ENCODE assay signal across 20 cellular contexts in genomic region chr6:134195164-134195906, GRCh38.
DNase-seq lines count a peak whose midpoint lies in the region; ATAC-seq, FAIRE-seq and TF ChIP-seq lines count a peak whose summit lies in the region.
"Had no signal": no experiment of that assay in that cellular context is flagged by ENCODE, and none has a peak within 500 bp of the region (broad histone marks: within the 10 kb centered on the region; RNA-seq: fewer than 3 reads in every experiment).

No MANE protein-coding gene starts in this region.

- no peak for FAIRE-seq in D721Med (lab: Jason Lieb, UNC)

- POLR2A ChIA-PET in SK-N-SH (lab: Yijun Ruan, JAX), result no interaction called here

- H3K4me1 Mint-ChIP-seq in stimulated activated effector memory CD8-positive, alpha-beta T cell treated with anti-CD3 and anti-CD28 coated beads, Interleukin-12 subunit alpha, Interleukin-12 subunit beta, amount 100 ng/mL, for 72 hours, result peaks cover 9% of the 10 kb centered on the region

- H3K36me3 Mint-ChIP-seq in stimulated activated effector memory CD8-positive, alpha-beta T cell treated with anti-CD3 and anti-CD28 coated beads, Interleukin-12 subunit alpha, Interleukin-12 subunit beta, amount 100 ng/mL, for 72 hours, result no peaks in the 10 kb centered on the region

- no peak overlapping the region for H3K27ac Mint-ChIP-seq in stimulated activated effector memory CD8-positive, alpha-beta T cell treated with anti-CD3 and anti-CD28 coated beads, Interleukin-12 subunit alpha, Interleukin-12 subunit beta, amount 100 ng/mL, for 72 hours
- H3K27ac Mint-ChIP-seq: activated CD4-positive, alpha-beta T cell treated with anti-CD3 and anti-CD28 coated beads, Interleukin-2, amount 10 ng/mL, durations not matched to agents 24 days and 14 days had no signal

- H3K79me2 ChIP-seq in SK-N-SH (ENCODE audit: insufficient read depth), result no peaks in the 10 kb centered on the region

- TF ChIP-seq POLR2A in thyroid gland (IDR thresholded peaks at IDR 0.05), result no peak

- intact Hi-C loops in thyroid gland (cut with DNase I) (no loop called here), cardiac septum (cut with DNase I) (no loop called here)

- H3K4me3 ChIP-seq in SK-N-SH (ENCODE audit: low read depth in 2 of 2, low read length in 1 of 2) (no peak overlapping the region), cardiac fibroblast (replicated peaks in 1 of 2; ENCODE audit: low read depth in 2 of 2, low read length in 2 of 2) (no peak overlapping the region), thyroid gland (replicated peaks in 1 of 3) (no peak overlapping the region)
- H3K4me3 ChIP-seq: BLaER1, skin epidermis, transverse colon had no signal

- no peaks in the 10 kb centered on the region for H3K27me3 ChIP-seq in SK-N-SH (ENCODE audit: insufficient read depth)
- no peaks in the 10 kb centered on the region for H3K27me3 ChIP-seq in thyroid gland
- H3K27me3 ChIP-seq: BLaER1, transverse colon had no signal

- no peak overlapping the region for H3K4me3 Mint-ChIP-seq in stimulated activated effector memory CD8-positive, alpha-beta T cell treated with anti-CD3 and anti-CD28 coated beads, Interleukin-12 subunit alpha, Interleukin-12 subunit beta, amount 100 ng/mL, for 72 hours
- H3K4me3 Mint-ChIP-seq: activated CD4-positive, alpha-beta T cell treated with anti-CD3 and anti-CD28 coated beads, Interleukin-2, amount 10 ng/mL, durations not matched to agents 24 days and 14 days had no signal

- TF ChIP-seq RAD21 in SK-N-SH (IDR thresholded peaks at IDR 0.05; ENCODE audit: low read length), result no peak

- no peaks in the 10 kb centered on the region for H3K36me3 ChIP-seq in SK-N-SH (replicated peaks in 1 of 2; ENCODE audit: control insufficient read depth in 1 of 2, insufficient read depth in 2 of 2, low read length in 1 of 2)
- H3K36me3 ChIP-seq in thyroid gland, result no peaks in the 10 kb centered on the region
- H3K36me3 ChIP-seq: transverse colon had no signal

- CTCF ChIA-PET in SK-N-SH (lab: Yijun Ruan, JAX), result interaction anchor here (1.8 to 3.8 kb wide), 2 partner anchors 18 to 627 kb away, joined by 5 to 15 read pairs; no protein-coding TSS in a partner anchor

- TF ChIP-seq EP300 in SK-N-SH (IDR thresholded peaks at IDR 0.05; ENCODE audit: borderline replicate concordance in 1 of 2, low read depth in 1 of 2, low read length in 1 of 2), result no peak

- 66% methylated on average over 3 of the region's 3 CpGs for WGBS in SK-N-SH (ENCODE audit: low lambda C conversion rate)
- 18 to 37% methylated on average over 3 of the region's 3 CpGs for WGBS in thyroid gland, 2 donors

- TF ChIP-seq CTCF in SK-N-SH (IDR thresholded peaks at IDR 0.05) (no peak), cardiac fibroblast (IDR thresholded peaks at IDR 0.05; ENCODE audit: low read depth, low read length) (no peak), thyroid gland (IDR thresholded peaks at IDR 0.05) (no peak), D721Med (IDR thresholded peaks at IDR 0.05; ENCODE audit: insufficient read depth, missing control alignments) (no peak)

- H3K9ac ChIP-seq in SK-N-SH, result no peak overlapping the region
- H3K9ac ChIP-seq: BLaER1 had no signal

- peak overlapping the region; percentile 69; the same call in 1 of the 2 replicates for H2AFZ ChIP-seq in SK-N-SH (ENCODE audit: low read depth)

- H3K9me3 Mint-ChIP-seq in stimulated activated effector memory CD8-positive, alpha-beta T cell treated with anti-CD3 and anti-CD28 coated beads, Interleukin-12 subunit alpha, Interleukin-12 subunit beta, amount 100 ng/mL, for 72 hours, result no peaks in the 10 kb centered on the region
- H3K9me3 Mint-ChIP-seq: activated CD4-positive, alpha-beta T cell treated with anti-CD3 and anti-CD28 coated beads, Interleukin-2, amount 10 ng/mL, durations not matched to agents 24 days and 14 days had no signal

- no peaks in the 10 kb centered on the region for H3F3A ChIP-seq in SK-N-SH (replicated peaks; ENCODE audit: insufficient read depth)

- no peaks in the 10 kb centered on the region; a peak in 1 of 4 replicates for H3K4me1 ChIP-seq in SK-N-SH (ENCODE audit: control insufficient read depth in 1 of 2, insufficient read depth in 2 of 2, low read depth in 1 of 2, low read length in 1 of 2)
- peaks cover 45 to 49% of the 10 kb centered on the region in 2 donors for H3K4me1 ChIP-seq in thyroid gland
- H3K4me1 ChIP-seq: transverse colon had no signal

- DNase-seq in SK-N-SH, result no peak
- peak; percentile 30 to 63 for DNase-seq in cardiac fibroblast (ENCODE audit: low read depth in 2 of 2)
- peak; percentile 60 for DNase-seq in iris pigment epithelial cell (ENCODE audit: low read depth)
- no peak for DNase-seq in thyroid gland
- DNase-seq in stimulated activated effector memory CD8-positive, alpha-beta T cell treated with anti-CD3 and anti-CD28 coated beads, Interleukin-12 subunit alpha, Interleukin-12 subunit beta, amount 100 ng/mL, for 72 hours (ENCODE audit: low spot score in 2 of 2), result no peak
- no peak for DNase-seq in D721Med (ENCODE audit: insufficient read length, low spot score)
- no peak for DNase-seq in RPMI8226
- DNase-seq in cardiac septum (ENCODE audit: low spot score), result no peak
- DNase-seq: activated CD4-positive, alpha-beta T cell treated with anti-CD3 and anti-CD28 coated beads, Interleukin-2, amount 10 ng/mL, durations not matched to agents 24 days and 14 days; activated CD8-positive, alpha-beta memory T cell treated with anti-CD3 and anti-CD28 coated beads, Interleukin-2, amount 50 U/mL, for 48 hours; activated naive CD4-positive, alpha-beta T cell treated with anti-CD3 and anti-CD28 coated beads, Interleukin-2, amount 50 U/mL, for 16 hours; caudate nucleus; islet precursor cell; MM.1S; NCI-H1930; NCI-H510A treated with DMSO at 0.1 percent for 48 hours; occipital lobe; transverse colon had no signal

- peak overlapping the region in 1 of 2 experiments; percentile 71; a peak in 1 of 4 replicates for H3K27ac ChIP-seq in SK-N-SH (ENCODE audit: low read depth in 2 of 2, low read length in 1 of 2)
- H3K27ac ChIP-seq in thyroid gland, result peak overlapping the region; percentile 70 to 76 (median 71)
- H3K27ac ChIP-seq: BLaER1, transverse colon had no signal

- ATAC-seq in stimulated activated effector memory CD8-positive, alpha-beta T cell treated with anti-CD3 and anti-CD28 coated beads, Interleukin-12 subunit alpha, Interleukin-12 subunit beta, amount 100 ng/mL, for 72 hours, result no peak

- no peaks in the 10 kb centered on the region for H3K9me3 ChIP-seq in SK-N-SH
- H3K9me3 ChIP-seq in thyroid gland, result no peaks in the 10 kb centered on the region
- H3K9me3 ChIP-seq: transverse colon had no signal

- no peak overlapping the region for H3K4me2 ChIP-seq in SK-N-SH
- H3K4me2 ChIP-seq: BLaER1 had no signal

- H3K9me2 ChIP-seq in SK-N-SH, result no peaks in the 10 kb centered on the region

- H4K20me1 ChIP-seq in SK-N-SH (ENCODE audit: insufficient read depth), result no peaks in the 10 kb centered on the region
- H4K20me1 ChIP-seq: BLaER1 had no signal

TF ChIP-seq in SK-N-SH, 30 proteins besides CTCF, POLR2A, EP300 and RAD21:
- TF ChIP-seq IRF3 (IDR thresholded peaks at IDR 0.05; ENCODE audit: low read depth, low read length), result no peak
- TF ChIP-seq MAX (IDR thresholded peaks at IDR 0.05; ENCODE audit: low read depth), result no peak
- no peak for TF ChIP-seq POLR2AphosphoS5 (IDR thresholded peaks at IDR 0.05; ENCODE audit: low read depth, low read length)
- TF ChIP-seq JUND (IDR thresholded peaks at IDR 0.05), result no peak
- no peak for TF ChIP-seq USF2 (IDR thresholded peaks at IDR 0.05; ENCODE audit: borderline replicate concordance, low read depth, low read length)
- no peak for TF ChIP-seq PBX3 (IDR thresholded peaks at IDR 0.05)

Comparison
In these comparisons a context has a peak if more than half of its experiments do, and no peak if none do; other contexts are left out.
1. DNase-seq: peak in cardiac fibroblast (2 of 2) and iris pigment epithelial cell (single experiment); none in SK-N-SH (single experiment), thyroid gland (0 of 2), stimulated activated effector memory CD8-positive, alpha-beta T cell treated with anti-CD3 and anti-CD28 coated beads, Interleukin-12 subunit alpha, Interleukin-12 subunit beta, amount 100 ng/mL, for 72 hours (0 of 2), D721Med (single experiment), RPMI8226 (single experiment) and cardiac septum (single experiment).